1 cellular context compared by ENCODE assay signal in the genomic region with DNA sequence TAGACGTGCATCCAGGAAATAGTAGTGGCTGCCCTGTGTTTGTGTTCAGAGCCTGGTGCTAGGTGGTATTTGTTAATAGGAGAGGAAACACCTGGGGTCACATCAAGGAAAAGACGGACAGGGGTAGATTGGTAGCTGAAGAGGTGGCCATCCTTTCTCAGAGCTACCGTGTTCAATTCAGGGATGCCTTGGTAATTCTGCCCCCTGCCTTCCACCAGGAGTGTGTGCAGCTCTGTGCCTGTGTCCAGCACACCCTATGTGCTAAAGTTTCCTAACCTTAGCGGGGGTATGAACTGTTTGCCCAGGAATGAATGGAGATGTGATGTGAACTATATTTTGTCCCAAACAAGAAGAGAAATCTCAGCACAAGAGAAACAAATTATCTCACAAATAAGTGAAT.
TF ChIP-seq lines count a peak whose summit lies in the region.

No MANE protein-coding gene starts in this region.

TF ChIP-seq in K562, 482 proteins besides CTCF, POLR2A, EP300 and RAD21 (continued from another document):
- TF ChIP-seq ATF7 (IDR thresholded peaks at IDR 0.05) = no peak
TF ChIP-seq in K562: peak in this region for 0.
